In genomic region chr1:40622051-40622450, GRCh38 we compare ENCODE assay signal across 27 cellular contexts.
"Had no signal": no experiment of that assay in that cellular context is flagged by ENCODE, and none has a peak within 500 bp of the region (broad histone marks: within the 10 kb centered on the region; RNA-seq: fewer than 3 reads in every experiment).

No MANE protein-coding gene starts in this region.

- H3K27me3 ChIP-seq: brain microvascular endothelial cell, esophagus squamous epithelium, pancreas, sigmoid colon, thyroid gland had no signal

- H3K36me3 ChIP-seq: brain microvascular endothelial cell, esophagus squamous epithelium, heart right ventricle, pancreas, prostate gland, sigmoid colon, thyroid gland had no signal

- H3K27ac Mint-ChIP-seq: activated naive CD4-positive, alpha-beta T cell treated with anti-CD3 and anti-CD28 coated beads, Interleukin-2, amount 10 ng/mL, durations not matched to agents 7 days and 5 days; activated naive CD8-positive, alpha-beta T cell treated with anti-CD3 and anti-CD28 coated beads, Interleukin-2, amount 10 ng/mL, durations not matched to agents 7 days and 5 days; activated T-helper 1 cell treated with anti-CD3 and anti-CD28 coated beads, Interleukin-12 subunit alpha, Interleukin-12 subunit beta, Interleukin-2, Interleukin-4 antibody, amounts not matched to agents 30 ng/mL and 10 ng/mL and 1 ng/mL, durations not matched to agents 14 hours and 24 hours and 36 hours; nephron; stimulated activated effector memory CD8-positive, alpha-beta T cell treated with anti-CD3 and anti-CD28 coated beads, Interleukin-12 subunit alpha, Interleukin-12 subunit beta, amount 100 ng/mL, for 72 hours; stimulated activated naive CD8-positive, alpha-beta T cell treated with anti-CD3 and anti-CD28 coated beads, Interleukin-15, Interleukin-2, amounts not matched to agents 100 ng/mL and 50 ng/mL, for 24 hours had no signal

- H3K27ac ChIP-seq: brain microvascular endothelial cell, esophagus squamous epithelium, heart right ventricle, pancreas, prostate gland, sigmoid colon, thyroid gland had no signal

- H3K9me3 ChIP-seq: esophagus squamous epithelium, pancreas, prostate gland, sigmoid colon, thyroid gland had no signal

- DNase-seq: activated CD4-positive, alpha-beta T cell treated with anti-CD3 and anti-CD28 coated beads for 4 hours; activated CD4-positive, alpha-beta T cell treated with anti-CD3 and anti-CD28 coated beads, Interleukin-2, amount 50 U/mL, for 4 hours; activated CD4-positive, CD25-positive, alpha-beta regulatory T cell; activated effector memory CD4-positive, alpha-beta T cell treated with anti-CD3 and anti-CD28 coated beads, Interleukin-2, amount 50 U/mL, for 16 hours; activated naive CD4-positive, alpha-beta T cell treated with anti-CD3 and anti-CD28 coated beads, Interleukin-2, amount 10 ng/mL, durations not matched to agents 7 days and 5 days; activated naive CD8-positive, alpha-beta T cell treated with anti-CD3 and anti-CD28 coated beads, Interleukin-2, amount 10 ng/mL, durations not matched to agents 7 days and 5 days; activated T-cell treated with anti-CD3 and anti-CD28 coated beads, Interleukin-2, amount 50 U/mL, for 1 hour; brain microvascular endothelial cell; caudate nucleus; effector CD4-positive, alpha-beta T cell; esophagus squamous epithelium; foreskin melanocyte; heart right ventricle; mesendoderm; pancreas; retina; sigmoid colon; small intestine; stimulated activated CD4-positive, alpha-beta T cell treated with anti-CD3 and anti-CD28 coated beads, Interleukin-4, amount 100 ng/mL, for 24 hours; T-helper 1 cell; thyroid gland had no signal

- ATAC-seq: heart right ventricle; pancreas; stimulated activated effector memory CD8-positive, alpha-beta T cell treated with anti-CD3 and anti-CD28 coated beads, Interleukin-12 subunit alpha, Interleukin-12 subunit beta, amount 100 ng/mL, for 72 hours had no signal

- H3K4me1 Mint-ChIP-seq: activated naive CD4-positive, alpha-beta T cell treated with anti-CD3 and anti-CD28 coated beads, Interleukin-2, amount 10 ng/mL, durations not matched to agents 7 days and 5 days; nephron had no signal

- H3K4me3 ChIP-seq: esophagus squamous epithelium, heart right ventricle, lung, pancreas, prostate gland, sigmoid colon, thyroid gland had no signal

- H3K4me1 ChIP-seq: esophagus squamous epithelium, heart right ventricle, prostate gland had no signal

- H3K9me3 Mint-ChIP-seq: activated naive CD4-positive, alpha-beta T cell treated with anti-CD3 and anti-CD28 coated beads, Interleukin-2, amount 10 ng/mL, durations not matched to agents 7 days and 5 days; activated naive CD8-positive, alpha-beta T cell treated with anti-CD3 and anti-CD28 coated beads, Interleukin-2, amount 10 ng/mL, durations not matched to agents 7 days and 5 days; activated T-helper 1 cell treated with anti-CD3 and anti-CD28 coated beads, Interleukin-12 subunit alpha, Interleukin-12 subunit beta, Interleukin-2, Interleukin-4 antibody, amounts not matched to agents 30 ng/mL and 10 ng/mL and 1 ng/mL, durations not matched to agents 14 hours and 24 hours and 36 hours; nephron; stimulated activated effector memory CD8-positive, alpha-beta T cell treated with anti-CD3 and anti-CD28 coated beads, Interleukin-12 subunit alpha, Interleukin-12 subunit beta, amount 100 ng/mL, for 72 hours; stimulated activated naive CD8-positive, alpha-beta T cell treated with anti-CD3 and anti-CD28 coated beads, Interleukin-15, Interleukin-2, amounts not matched to agents 100 ng/mL and 50 ng/mL, for 24 hours had no signal

- H3K27me3 Mint-ChIP-seq: stimulated activated naive CD8-positive, alpha-beta T cell treated with anti-CD3 and anti-CD28 coated beads, Interleukin-15, Interleukin-2, amounts not matched to agents 100 ng/mL and 50 ng/mL, for 24 hours had no signal

- H3K4me3 Mint-ChIP-seq: activated naive CD4-positive, alpha-beta T cell treated with anti-CD3 and anti-CD28 coated beads, Interleukin-2, amount 10 ng/mL, durations not matched to agents 7 days and 5 days; activated naive CD8-positive, alpha-beta T cell treated with anti-CD3 and anti-CD28 coated beads, Interleukin-2, amount 10 ng/mL, durations not matched to agents 7 days and 5 days; activated T-helper 1 cell treated with anti-CD3 and anti-CD28 coated beads, Interleukin-12 subunit alpha, Interleukin-12 subunit beta, Interleukin-2, Interleukin-4 antibody, amounts not matched to agents 30 ng/mL and 10 ng/mL and 1 ng/mL, durations not matched to agents 14 hours and 24 hours and 36 hours; nephron; stimulated activated effector memory CD8-positive, alpha-beta T cell treated with anti-CD3 and anti-CD28 coated beads, Interleukin-12 subunit alpha, Interleukin-12 subunit beta, amount 100 ng/mL, for 72 hours; stimulated activated naive CD8-positive, alpha-beta T cell treated with anti-CD3 and anti-CD28 coated beads, Interleukin-15, Interleukin-2, amounts not matched to agents 100 ng/mL and 50 ng/mL, for 24 hours had no signal

- H3K36me3 Mint-ChIP-seq: activated naive CD4-positive, alpha-beta T cell treated with anti-CD3 and anti-CD28 coated beads, Interleukin-2, amount 10 ng/mL, durations not matched to agents 7 days and 5 days; activated naive CD8-positive, alpha-beta T cell treated with anti-CD3 and anti-CD28 coated beads, Interleukin-2, amount 10 ng/mL, durations not matched to agents 7 days and 5 days; stimulated activated effector memory CD8-positive, alpha-beta T cell treated with anti-CD3 and anti-CD28 coated beads, Interleukin-12 subunit alpha, Interleukin-12 subunit beta, amount 100 ng/mL, for 72 hours had no signal
